29 cellular contexts compared by ENCODE assay signal in genomic region chr6:153435787-153436186, GRCh38.
A peak's percentile ranks its signal among the peaks of the same experiment; 100 is the strongest.
DNase-seq lines count a peak whose midpoint lies in the region; ATAC-seq, FAIRE-seq and TF ChIP-seq lines count a peak whose summit lies in the region.
"Had no signal": no experiment of that assay in that cellular context is flagged by ENCODE, and none has a peak within 500 bp of the region (broad histone marks: within the 10 kb centered on the region; RNA-seq: fewer than 3 reads in every experiment).

No MANE protein-coding gene starts in this region.

- H2BK120ac ChIP-seq in H1 (replicated peaks; ENCODE audit: low read depth, low read length): no peak overlapping the region

- no peak overlapping the region for H2BK12ac ChIP-seq in H1 (ENCODE audit: low read depth, low read length)

- no peaks in the 10 kb centered on the region for H3K27me3 ChIP-seq in HepG2 (ENCODE audit: control insufficient read depth in 1 of 2, insufficient read depth in 2 of 2, low read length in 2 of 2)
- H3K27me3 ChIP-seq in right lobe of liver: no peaks in the 10 kb centered on the region
- no peaks in the 10 kb centered on the region for H3K27me3 ChIP-seq in PC-3 (ENCODE audit: low read length)
- H3K27me3 ChIP-seq in H1 (replicated peaks in 1 of 4; ENCODE audit: control insufficient read depth in 3 of 4, extremely low read depth in 1 of 4, insufficient read depth in 3 of 4, low read length in 3 of 4): no peaks in the 10 kb centered on the region
- no peaks in the 10 kb centered on the region for H3K27me3 ChIP-seq in smooth muscle cell (ENCODE audit: low read depth)
- H3K27me3 ChIP-seq: BE2C, MG63 had no signal

- H3K4me2 ChIP-seq in HepG2 (ENCODE audit: low read depth, low read length) (no peak overlapping the region), PC-3 (ENCODE audit: low read length) (no peak overlapping the region), H1 (ENCODE audit: insufficient read depth in 1 of 2, low read depth in 2 of 2, low read length in 2 of 2) (no peak overlapping the region), smooth muscle cell (no peak overlapping the region)

- H3K4me3 ChIP-seq in HepG2 (replicated peaks in 1 of 3; ENCODE audit: insufficient read depth in 1 of 3, low read depth in 2 of 3, low read length in 3 of 3) (no peak overlapping the region), right lobe of liver (no peak overlapping the region), PC-3 (ENCODE audit: low read length) (no peak overlapping the region), H1 (ENCODE audit: extremely low read depth in 1 of 4, insufficient read depth in 2 of 4, low read depth in 3 of 4, low read length in 4 of 4) (no peak overlapping the region), smooth muscle cell (no peak overlapping the region)
- H3K4me3 ChIP-seq: MG63, SK-N-MC had no signal

- no peak overlapping the region for H4K91ac ChIP-seq in H1 (replicated peaks; ENCODE audit: insufficient read length, low read length)

- no peaks in the 10 kb centered on the region for H3K23me2 ChIP-seq in H1 (ENCODE audit: low read depth, low read length)

- intact Hi-C loops in HepG2 (cut with micrococcal nuclease; ENCODE audit: unreplicated experiment) (no loop called here), right lobe of liver (cut with DNase I) (no loop called here), PC-3 (cut with micrococcal nuclease) (no loop called here)

- BruUV-seq in HepG2 (replicated peaks; lab: Mats Ljungman, UMichigan): no TSS peak
- BruUV-seq in PC-3 (replicated peaks; lab: Mats Ljungman, UMichigan): no TSS peak

- TF ChIP-seq POLR2A in HepG2 (IDR thresholded peaks at IDR 0.05; ENCODE audit: insufficient read depth in 1 of 2, low read depth in 2 of 2, low read length in 2 of 2) (no peak), right lobe of liver (IDR thresholded peaks at IDR 0.05) (no peak), H1 (IDR thresholded peaks at IDR 0.05; ENCODE audit: control extremely low read depth in 1 of 2, low read depth in 2 of 2, low read length in 2 of 2) (no peak)

- no peak overlapping the region for H2BK5ac ChIP-seq in H1 (ENCODE audit: low read depth, low read length)

- CTCF ChIA-PET in HepG2 (lab: Yijun Ruan, JAX; ENCODE audit: low intra/inter-chr PET ratio, low total read pairs): no interaction called here
- CTCF ChIA-PET in PC-3 (lab: Charles Lee): no interaction called here
- CTCF ChIA-PET in H1 (lab: Charles Lee; ENCODE audit: partially characterized antibody): interaction anchor here (1.4 kb wide), 1 partner anchor 77 kb away, joined by 5 read pairs; no protein-coding TSS in a partner anchor

- no peak overlapping the region for H2BK15ac ChIP-seq in H1 (ENCODE audit: low read length)

- TF ChIP-seq CTCF in HepG2 (CRISPR knock-in tag; IDR thresholded peaks at IDR 0.05): no peak
- TF ChIP-seq CTCF in right lobe of liver (IDR thresholded peaks at IDR 0.05): no peak
- TF ChIP-seq CTCF in PC-3 (conservative IDR thresholded peaks at IDR 0.05; ENCODE audit: low read depth, low read length): no peak
- no peak for TF ChIP-seq CTCF in H1 (IDR thresholded peaks at IDR 0.05; ENCODE audit: control extremely low read depth in 1 of 3, insufficient read depth in 1 of 3, low read depth in 1 of 3, low read length in 3 of 3)
- no peak for TF ChIP-seq CTCF in smooth muscle cell (IDR thresholded peaks at IDR 0.05; ENCODE audit: borderline replicate concordance, insufficient read depth, poor library complexity, severe bottlenecking)

- no peak overlapping the region for H3K18ac ChIP-seq in H1 (ENCODE audit: extremely low read depth, low read length)

- DNase-seq in HepG2 (ENCODE audit: low spot score) (no peak), right lobe of liver (no peak), PC-3 (peak; percentile 8), H1 (ENCODE audit: low read depth in 1 of 2, low spot score in 2 of 2) (no peak), urothelium cell line (ENCODE audit: low spot score) (no peak), GF-D8 (lab: John Stamatoyannopoulos, UW) (no peak), smooth muscle cell (lab: John Stamatoyannopoulos, UW; ENCODE audit: unreplicated experiment) (no peak)
- no peak for DNase-seq in activated CD8-positive, alpha-beta memory T cell treated with anti-CD3 and anti-CD28 coated beads, Interleukin-2, amount 50 U/mL, for 48 hours
- DNase-seq: 8988T; ACHN; BE2C; CD8-positive, alpha-beta memory T cell; DMS 273 treated with DMSO at 0.1 percent for 48 hours; DMS79; EL; H7; HFFc6; MG63; NCI-H1105 treated with DMSO at 0.1 percent for 48 hours; NCI-H146; NCI-H1930; NCI-H2107; NCI-H446 treated with DMSO at 0.1 percent for 48 hours; NCI-H526; NCI-H82; SIG-M5 had no signal

- POLR2A ChIA-PET in HepG2 (lab: Yijun Ruan, JAX) (no interaction called here), PC-3 (lab: Charles Lee; ENCODE audit: unreplicated experiment) (no interaction called here), H1 (lab: Charles Lee; ENCODE audit: partially characterized antibody) (no interaction called here)

- no peak overlapping the region for H4K8ac ChIP-seq in H1 (ENCODE audit: extremely low read depth, insufficient read depth, low read length)

- no peak overlapping the region for H2AK5ac ChIP-seq in H1 (ENCODE audit: low read depth, low read length)

- no peak overlapping the region for H3K23ac ChIP-seq in H1 (ENCODE audit: insufficient read length)

- in situ Hi-C loops in HepG2 (cut with HindIII; ENCODE audit: extremely low pct_ligation_motif_present, low pct_unique_long_range_greater_than_20kb): no loop called here

- H3K79me2 ChIP-seq in HepG2 (ENCODE audit: insufficient read depth, low read length) (no peaks in the 10 kb centered on the region), PC-3 (ENCODE audit: low read length) (no peaks in the 10 kb centered on the region), H1 (ENCODE audit: control insufficient read depth in 1 of 2, insufficient read depth in 2 of 2, low read length in 2 of 2) (no peaks in the 10 kb centered on the region), smooth muscle cell (ENCODE audit: low read depth) (no peaks in the 10 kb centered on the region)

- H2AFZ ChIP-seq in HepG2 (ENCODE audit: low read length) (no peak overlapping the region), PC-3 (ENCODE audit: low read length) (no peak overlapping the region), H1 (ENCODE audit: low read length) (no peak overlapping the region), smooth muscle cell (ENCODE audit: low read depth) (no peak overlapping the region)

- H3K4me1 ChIP-seq in HepG2 (ENCODE audit: insufficient read depth, low read length) (no peaks in the 10 kb centered on the region), right lobe of liver (no peaks in the 10 kb centered on the region), PC-3 (ENCODE audit: insufficient read depth, low read length) (no peaks in the 10 kb centered on the region), H1 (replicated peaks in 1 of 4; ENCODE audit: control insufficient read depth in 3 of 4, insufficient read depth in 4 of 4, low read length in 3 of 4) (peaks cover 0 to 15% (median 4%) of the 10 kb centered on the region in 4 experiments; a peak in 5 of 7 replicates), smooth muscle cell (ENCODE audit: low read depth) (no peaks in the 10 kb centered on the region)
- H3K4me1 ChIP-seq: BE2C had no signal

- H3K9me3 ChIP-seq in HepG2 (ENCODE audit: low read length) (no peaks in the 10 kb centered on the region; the same call in 1 of the 2 replicates), right lobe of liver (no peaks in the 10 kb centered on the region), PC-3 (ENCODE audit: low read length) (no peaks in the 10 kb centered on the region), H1 (ENCODE audit: insufficient read depth in 2 of 2, low read depth in 1 of 2, low read length in 1 of 2) (no peaks in the 10 kb centered on the region), smooth muscle cell (replicated peaks; ENCODE audit: low read depth) (no peaks in the 10 kb centered on the region)
- H3K9me3 ChIP-seq: BE2C, MG63 had no signal

- no peak for ATAC-seq in HepG2
- ATAC-seq in right lobe of liver: no peak
- no peak for ATAC-seq in PC-3
- ATAC-seq: Panc1 had no signal

- H3K27ac ChIP-seq in HepG2 (ENCODE audit: extremely low read length, insufficient read depth, low read length) (no peak overlapping the region), right lobe of liver (no peak overlapping the region), PC-3 (ENCODE audit: low read length) (no peak overlapping the region), H1 (ENCODE audit: low read depth, low read length) (no peak overlapping the region), smooth muscle cell (ENCODE audit: low read depth) (no peak overlapping the region)
- H3K27ac ChIP-seq: SK-N-MC had no signal

- H4K20me1 ChIP-seq in HepG2 (ENCODE audit: insufficient read depth, low read length): no peaks in the 10 kb centered on the region
- no peaks in the 10 kb centered on the region for H4K20me1 ChIP-seq in PC-3 (ENCODE audit: low read length)
- no peaks in the 10 kb centered on the region for H4K20me1 ChIP-seq in H1 (replicated peaks in 1 of 2; ENCODE audit: control insufficient read depth in 1 of 2, insufficient read depth in 2 of 2, low read length in 2 of 2)
- no peaks in the 10 kb centered on the region for H4K20me1 ChIP-seq in smooth muscle cell (ENCODE audit: low read depth)

- no peak overlapping the region for H3K14ac ChIP-seq in H1 (ENCODE audit: insufficient read length)

- H3K9me2 ChIP-seq in PC-3 (replicated peaks; ENCODE audit: low read length): no peaks in the 10 kb centered on the region

- TF ChIP-seq EP300 in HepG2 (IDR thresholded peaks at IDR 0.05; ENCODE audit: low read depth in 2 of 2, low read length in 2 of 2) (no peak), HepG2 (CRISPR knock-in tag; IDR thresholded peaks at IDR 0.05; ENCODE audit: borderline replicate concordance) (no peak), H1 (IDR thresholded peaks at IDR 0.05; ENCODE audit: borderline replicate concordance in 1 of 2, low read depth in 2 of 2, low read length in 2 of 2) (no peak)

- no peak overlapping the region for H2BK20ac ChIP-seq in H1 (ENCODE audit: low read length)

- H3K9ac ChIP-seq in HepG2 (ENCODE audit: insufficient read depth, low read depth, low read length) (no peak overlapping the region), PC-3 (ENCODE audit: low read length) (no peak overlapping the region), H1 (replicated peaks in 1 of 4; ENCODE audit: extremely low read depth in 1 of 4, low read depth in 3 of 4, low read length in 3 of 4) (no peak overlapping the region), smooth muscle cell (ENCODE audit: low read depth) (no peak overlapping the region)

- no peak for TF ChIP-seq RAD21 in HepG2 (CRISPR knock-in tag; IDR thresholded peaks at IDR 0.05)
- TF ChIP-seq RAD21 in H1 (IDR thresholded peaks at IDR 0.05 in 1 of 2, conservative IDR thresholded peaks at IDR 0.05 in 1 of 2; ENCODE audit: low read depth in 2 of 2, low read length in 2 of 2): no peak

- FAIRE-seq in HepG2 (lab: Jason Lieb, UNC) (no peak), H1 (lab: Jason Lieb, UNC) (no peak), urothelium cell line (lab: Jason Lieb, UNC) (peak; percentile 50)
- FAIRE-seq: GM19239 had no signal

- H3K79me1 ChIP-seq in H1 (ENCODE audit: low read depth, low read length): no peaks in the 10 kb centered on the region

- H4K5ac ChIP-seq in H1 (ENCODE audit: insufficient read length, low read depth, low read length): no peak overlapping the region

- H3K56ac ChIP-seq in H1 (replicated peaks; ENCODE audit: insufficient read length, low read depth, low read length): no peak overlapping the region

- H3K36me3 ChIP-seq in HepG2 (replicated peaks in 1 of 2; ENCODE audit: control insufficient read depth in 1 of 2, insufficient read depth in 2 of 2, low read length in 2 of 2) (no peaks in the 10 kb centered on the region), right lobe of liver (no peaks in the 10 kb centered on the region), PC-3 (ENCODE audit: low read depth, low read length) (no peaks in the 10 kb centered on the region), H1 (ENCODE audit: control insufficient read depth in 2 of 4, insufficient read depth in 4 of 4, low read length in 3 of 4) (no peaks in the 10 kb centered on the region), smooth muscle cell (ENCODE audit: low read depth) (no peaks in the 10 kb centered on the region)
- H3K36me3 ChIP-seq: BE2C, MG63 had no signal

- peak overlapping the region; percentile 53 for H3K4ac ChIP-seq in H1 (replicated peaks; ENCODE audit: insufficient read length, low read depth, low read length)

- H3F3A ChIP-seq in PC-3 (ENCODE audit: low read length, unreplicated experiment) (no peaks in the 10 kb centered on the region), smooth muscle cell (ENCODE audit: low read depth) (no peaks in the 10 kb centered on the region)
